Comparison of ENCODE assay signal across 16 cellular contexts in the genomic region with DNA sequence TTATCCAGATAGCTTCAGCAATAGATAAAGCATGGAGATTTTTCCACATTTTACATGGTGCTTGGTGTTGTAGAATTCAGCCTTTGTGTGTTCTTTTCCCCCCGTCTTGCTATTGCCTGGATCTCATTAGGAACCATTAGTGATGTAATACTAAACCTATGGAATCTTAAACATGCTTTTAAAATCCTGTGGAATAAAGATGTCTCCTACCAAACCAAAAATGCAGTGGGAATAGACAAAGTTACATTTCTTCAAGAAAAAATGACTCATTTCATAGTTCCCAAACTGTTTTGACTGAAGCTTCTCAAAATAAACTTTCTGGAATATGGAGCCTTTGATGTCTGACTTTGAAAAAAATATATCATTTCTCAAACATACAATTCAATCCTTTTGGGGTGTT. TPM values are rescaled to one million over a fixed set of nuclear protein-coding genes. Genes with fewer than 3 reads are reported as not detected.
DNase-seq lines count a peak whose midpoint lies in the region; ATAC-seq and TF ChIP-seq lines count a peak whose summit lies in the region.
"Had no signal": no experiment of that assay in that cellular context is flagged by ENCODE, and none has a peak within 500 bp of the region (broad histone marks: within the 10 kb centered on the region; RNA-seq: fewer than 3 reads in every experiment).

No MANE protein-coding gene starts in this region.

- peak; percentile 72 for DNase-seq in HCEC 1CT
- DNase-seq in brain microvascular endothelial cell: no peak
- DNase-seq in lower lobe of right lung: no peak
- DNase-seq in A172 (ENCODE audit: low spot score): no peak
- DNase-seq: activated naive CD8-positive, alpha-beta T cell treated with anti-CD3 and anti-CD28 coated beads for 36 hours; activated T-cell treated with anti-CD3 and anti-CD28 coated beads, Interleukin-2, amount 50 U/mL, for 1 hour; CD8-positive, alpha-beta T cell; cerebellar nuclear complex; NCI-H1105; stimulated activated naive CD4-positive, alpha-beta T cell had no signal

- TF ChIP-seq POLR2A in gastroesophageal sphincter (IDR thresholded peaks at IDR 0.05) (no peak), GM18505 (IDR thresholded peaks at IDR 0.05; ENCODE audit: borderline replicate concordance, extremely low read depth, insufficient read depth, insufficient read length) (no peak)

- H3K9ac ChIP-seq in stomach smooth muscle (ENCODE audit: low read length in 2 of 2): no peak overlapping the region

- H3K4me3 ChIP-seq in brain microvascular endothelial cell (ENCODE audit: low read depth, low read length) (no peak overlapping the region), gastroesophageal sphincter (no peak overlapping the region), stomach smooth muscle (ENCODE audit: low read length in 2 of 2) (no peak overlapping the region), lower lobe of right lung (no peak overlapping the region)

- no peaks in the 10 kb centered on the region for H3K27me3 ChIP-seq in brain microvascular endothelial cell (replicated peaks)
- no peaks in the 10 kb centered on the region for H3K27me3 ChIP-seq in gastroesophageal sphincter
- no peaks in the 10 kb centered on the region for H3K27me3 ChIP-seq in stomach smooth muscle (ENCODE audit: control insufficient read depth in 1 of 2, insufficient read depth in 2 of 2, low read length in 2 of 2)
- H3K27me3 ChIP-seq in lower lobe of right lung (ENCODE audit: low read depth): no peaks in the 10 kb centered on the region

- in situ Hi-C loops in brain microvascular endothelial cell (cut with HindIII; ENCODE audit: low pct_ligation_motif_present, low sequenced_read_pairs): no loop called here

- H3K4me1 ChIP-seq in gastroesophageal sphincter: peaks cover 8 to 86% (median 25%) of the 10 kb centered on the region in 3 donors
- peaks cover 18% of the 10 kb centered on the region for H3K4me1 ChIP-seq in stomach smooth muscle (ENCODE audit: control insufficient read depth, insufficient read depth, low read length)
- H3K4me1 ChIP-seq in lower lobe of right lung: no peaks in the 10 kb centered on the region

- H3K27ac ChIP-seq in brain microvascular endothelial cell (peak overlapping the region; percentile 91), gastroesophageal sphincter (peak overlapping the region in 3 of 4 donors; percentile 49 to 83 (median 83)), stomach smooth muscle (ENCODE audit: low read length) (peak overlapping the region; percentile 66), lower lobe of right lung (no peak overlapping the region)
- H3K27ac ChIP-seq: epithelial cell of prostate had no signal

- H3K9me3 ChIP-seq in gastroesophageal sphincter (no peaks in the 10 kb centered on the region), stomach smooth muscle (ENCODE audit: control insufficient read depth in 2 of 2, low read length in 2 of 2) (no peaks in the 10 kb centered on the region), lower lobe of right lung (no peaks in the 10 kb centered on the region)

- 75 to 78% methylated on average over 1 of the region's 1 CpG for WGBS in gastroesophageal sphincter (ENCODE audit: low coverage in 1 of 2), 2 donors

- TF ChIP-seq CTCF in brain microvascular endothelial cell (IDR thresholded peaks at IDR 0.05; ENCODE audit: low read depth, low read length, missing control alignments) (no peak), gastroesophageal sphincter (IDR thresholded peaks at IDR 0.05) (no peak), lower lobe of right lung (IDR thresholded peaks at IDR 0.05) (no peak)

- intact Hi-C loops in lower lobe of right lung (cut with DNase I): no loop called here

- ATAC-seq in gastroesophageal sphincter (no peak), lower lobe of right lung (no peak), GM18505 (IDR thresholded peaks at IDR 0.05; ENCODE audit: unreplicated experiment) (no peak), GM21515 (IDR thresholded peaks at IDR 0.05; ENCODE audit: unreplicated experiment) (no peak)
- ATAC-seq: CD8-positive, alpha-beta T cell; natural killer cell treated with Interleukin-12 subunit alpha and Interleukin-12 subunit beta and Interleukin-15 and Interleukin-18, amount 100 ng/mL, for 72 hours had no signal

- no peak for TF ChIP-seq EP300 in gastroesophageal sphincter (IDR thresholded peaks at IDR 0.05)

- H3K36me3 ChIP-seq in brain microvascular endothelial cell (replicated peaks): peaks cover 18% of the 10 kb centered on the region
- H3K36me3 ChIP-seq in gastroesophageal sphincter: peaks cover 0 to 16% of the 10 kb centered on the region in 2 donors
- peaks cover 0 to 15% of the 10 kb centered on the region in 2 donors for H3K36me3 ChIP-seq in stomach smooth muscle (ENCODE audit: control insufficient read depth in 2 of 2, insufficient read depth in 2 of 2, low read length in 2 of 2)
- no peaks in the 10 kb centered on the region for H3K36me3 ChIP-seq in lower lobe of right lung

RNA-seq across cellular contexts. Expression of a gene that starts 44.0 kb away (rescaled TPM):
- total RNA-seq in gastroesophageal sphincter: 1,000 to 10,000 TPM; 1,513 to 2,575 (median 1,808) TPM
- 140 TPM for total RNA-seq in lower lobe of right lung
- total RNA-seq in A172 (2014; rRNA removed; shearing (Covaris generic)): 83.9 and 99.8 TPM in 2 replicates
- total RNA-seq: CD8-positive, alpha-beta T cell had no signal

Comparison
In these comparisons a context has a peak if more than half of its experiments do, and no peak if none do; other contexts are left out.
1. RNA of a gene that starts 44.0 kb away (total RNA-seq): 1,513 to 2,575 TPM in gastroesophageal sphincter; 140 TPM in lower lobe of right lung (single experiment) and 83.9 to 99.8 TPM in A172; every median in the first group is over 10 times any median in the second.